Comparison of ENCODE assay signal across 8 cellular contexts in genomic region chr3:174125267-174125844, GRCh38.
DNase-seq lines count a peak whose midpoint lies in the region; ATAC-seq and TF ChIP-seq lines count a peak whose summit lies in the region.

No MANE protein-coding gene starts in this region.

- H3K23ac ChIP-seq in neuronal stem cell (ENCODE audit: low read depth, low read length, poor library complexity): no peak overlapping the region

- H3K4me2 ChIP-seq in neural cell (ENCODE audit: low read length): no peak overlapping the region
- no peak overlapping the region for H3K4me2 ChIP-seq in neuronal stem cell (ENCODE audit: insufficient read depth, low read length, poor library complexity, severe bottlenecking)

- TF ChIP-seq EP300 in neural cell (conservative IDR thresholded peaks at IDR 0.05; ENCODE audit: poor library complexity, severe bottlenecking): no peak

- peaks cover 0 to 6% of the 10 kb centered on the region in 2 donors for H3K4me1 ChIP-seq in neuronal stem cell (ENCODE audit: control insufficient read depth in 2 of 2, insufficient read depth in 1 of 2, low read depth in 1 of 2, low read length in 2 of 2)

- no CpG with 5 or more reads among the region's 2 CpGs for WGBS in neuronal stem cell (ENCODE audit: extremely low coverage in 2 of 2, insufficient read length in 2 of 2, insufficient replicate concordance in 1 of 2), 2 donors

- H3K4me1 Mint-ChIP-seq in T-helper 2 cell treated with Interferon-gamma antibody and Interleukin-4, amounts not matched to agents 5 μg/mL and 100 μg/mL, for 36 hours (ENCODE audit: low read depth): no peaks in the 10 kb centered on the region

- H4K91ac ChIP-seq in neuronal stem cell (ENCODE audit: low read depth, low read length, poor library complexity): no peak overlapping the region

- no peaks in the 10 kb centered on the region for H3K79me1 ChIP-seq in neuronal stem cell (ENCODE audit: low read depth, low read length)

- H3K9me3 Mint-ChIP-seq in T-helper 2 cell treated with Interferon-gamma antibody and Interleukin-4, amounts not matched to agents 5 μg/mL and 100 μg/mL, for 36 hours: no peaks in the 10 kb centered on the region

- H2AFZ ChIP-seq in neural cell (ENCODE audit: low read depth, low read length) (no peak overlapping the region), neuronal stem cell (ENCODE audit: low read length) (no peak overlapping the region)

- no peaks in the 10 kb centered on the region for H3K79me2 ChIP-seq in neural cell (replicated peaks; ENCODE audit: insufficient read depth, low read length)

- no peak overlapping the region for H3K18ac ChIP-seq in neuronal stem cell (ENCODE audit: low read length)

- no peak overlapping the region for H2BK12ac ChIP-seq in neuronal stem cell (ENCODE audit: low read length)

- no peaks in the 10 kb centered on the region for H3K9me2 ChIP-seq in neural cell (ENCODE audit: insufficient read depth, low read length)

- no peak overlapping the region for H2BK5ac ChIP-seq in neuronal stem cell (ENCODE audit: low read length)

- no peak overlapping the region for H2BK120ac ChIP-seq in neuronal stem cell (ENCODE audit: low read depth, low read length)

- no peaks in the 10 kb centered on the region for H4K20me1 ChIP-seq in neural cell (ENCODE audit: insufficient read depth)

- in situ Hi-C loops in brain microvascular endothelial cell (cut with HindIII; ENCODE audit: low pct_ligation_motif_present, low sequenced_read_pairs): no loop called here

- H2AK5ac ChIP-seq in neuronal stem cell (ENCODE audit: low read depth, low read length): no peak overlapping the region

- no peaks in the 10 kb centered on the region for H3K36me3 ChIP-seq in brain microvascular endothelial cell (replicated peaks)
- no peaks in the 10 kb centered on the region for H3K36me3 ChIP-seq in neural cell (ENCODE audit: insufficient read depth, low read length)
- H3K36me3 ChIP-seq in neuronal stem cell (replicated peaks in 1 of 2; ENCODE audit: control insufficient read depth in 2 of 2, insufficient read depth in 2 of 2, low read length in 2 of 2): no peaks in the 10 kb centered on the region

- no peak overlapping the region for H3K14ac ChIP-seq in neuronal stem cell (ENCODE audit: low read length)

- no peak overlapping the region for H3K27ac Mint-ChIP-seq in T-helper 2 cell treated with Interferon-gamma antibody and Interleukin-4, amounts not matched to agents 5 μg/mL and 100 μg/mL, for 36 hours

- no peak overlapping the region for H3K4me3 Mint-ChIP-seq in T-helper 2 cell treated with Interferon-gamma antibody and Interleukin-4, amounts not matched to agents 5 μg/mL and 100 μg/mL, for 36 hours

- DNase-seq in GM20000 (ENCODE audit: low spot score) (peak; percentile 2), NCI-H2107 treated with DMSO at 0.1 percent for 48 hours (lab: John Stamatoyannopoulos, UW; ENCODE audit: unreplicated experiment) (peak; percentile 85), brain microvascular endothelial cell (peak; percentile 43), neuronal stem cell (ENCODE audit: low spot score) (no peak)
- no peak for DNase-seq in effector CD4-positive, alpha-beta T cell
- no peak for DNase-seq in T-helper 2 cell treated with Interferon-gamma antibody and Interleukin-4, amounts not matched to agents 5 μg/mL and 100 μg/mL, for 36 hours (ENCODE audit: low spot score)

- H3K9me3 ChIP-seq in neural cell (ENCODE audit: low read length): no peaks in the 10 kb centered on the region
- H3K9me3 ChIP-seq in neuronal stem cell (replicated peaks in 1 of 2; ENCODE audit: control insufficient read depth in 2 of 2, insufficient read depth in 1 of 2, low read depth in 1 of 2, low read length in 2 of 2): no peaks in the 10 kb centered on the region

- H2BK15ac ChIP-seq in neuronal stem cell (ENCODE audit: low read length): no peak overlapping the region

- H3K27ac ChIP-seq in brain microvascular endothelial cell (no peak overlapping the region), neural cell (ENCODE audit: low read length) (no peak overlapping the region), neuronal stem cell (replicated peaks; ENCODE audit: low read length) (no peak overlapping the region)

- no peaks in the 10 kb centered on the region for H3K36me3 Mint-ChIP-seq in T-helper 2 cell treated with Interferon-gamma antibody and Interleukin-4, amounts not matched to agents 5 μg/mL and 100 μg/mL, for 36 hours (ENCODE audit: low read depth)

- no peaks in the 10 kb centered on the region for H3K27me3 Mint-ChIP-seq in T-helper 2 cell treated with Interferon-gamma antibody and Interleukin-4, amounts not matched to agents 5 μg/mL and 100 μg/mL, for 36 hours (ENCODE audit: low read depth)

- H3K27me3 ChIP-seq in brain microvascular endothelial cell (replicated peaks) (no peaks in the 10 kb centered on the region), neural cell (ENCODE audit: insufficient read depth, low read depth, low read length) (no peaks in the 10 kb centered on the region), neuronal stem cell (ENCODE audit: control insufficient read depth in 3 of 3, insufficient read depth in 3 of 3, low read depth in 1 of 3, low read length in 3 of 3) (peaks cover 0 to 15% (median 0%) of the 10 kb centered on the region in 3 experiments)

- no peak for TF ChIP-seq CTCF in GM20000 (IDR thresholded peaks at IDR 0.05; ENCODE audit: extremely low read depth, missing control alignments)
- TF ChIP-seq CTCF in brain microvascular endothelial cell (IDR thresholded peaks at IDR 0.05; ENCODE audit: low read depth, low read length, missing control alignments): peak; percentile 82
- TF ChIP-seq CTCF in neural cell (IDR thresholded peaks at IDR 0.05; ENCODE audit: poor library complexity, severe bottlenecking): peak; percentile 62

- H3K4me3 ChIP-seq in brain microvascular endothelial cell (ENCODE audit: low read depth, low read length) (no peak overlapping the region), neural cell (ENCODE audit: low read length) (no peak overlapping the region), neuronal stem cell (ENCODE audit: low read length in 2 of 2) (no peak overlapping the region)

- H3K4ac ChIP-seq in neuronal stem cell (ENCODE audit: low read length): no peak overlapping the region

- no peaks in the 10 kb centered on the region for H3F3A ChIP-seq in neural cell (ENCODE audit: insufficient read depth, low read length, poor library complexity, severe bottlenecking)

- TF ChIP-seq RAD21 in neural cell (conservative IDR thresholded peaks at IDR 0.05): peak; percentile 73

- H4K8ac ChIP-seq in neuronal stem cell (ENCODE audit: low read depth, low read length): no peak overlapping the region

- ATAC-seq in HG03196 (IDR thresholded peaks at IDR 0.05; ENCODE audit: unreplicated experiment): no peak

- H3K9ac ChIP-seq in neural cell (ENCODE audit: low read length) (no peak overlapping the region), neuronal stem cell (ENCODE audit: low read depth, low read length, poor library complexity) (no peak overlapping the region)

TF ChIP-seq in neural cell, 6 proteins besides CTCF, POLR2A, EP300 and RAD21:
- TF ChIP-seq SMC3 (conservative IDR thresholded peaks at IDR 0.05; ENCODE audit: poor library complexity) (peak; percentile 67), MXI1 (conservative IDR thresholded peaks at IDR 0.05; ENCODE audit: poor library complexity, severe bottlenecking) (no peak)

Comparison
In these comparisons a context has a peak if more than half of its experiments do, and no peak if none do; other contexts are left out.
1. DNase-seq: peak in GM20000 (single experiment), NCI-H2107 treated with DMSO at 0.1 percent for 48 hours (single experiment) and brain microvascular endothelial cell (single experiment); none in effector CD4-positive, alpha-beta T cell (single experiment), neuronal stem cell (single experiment) and T-helper 2 cell treated with Interferon-gamma antibody and Interleukin-4, amounts not matched to agents 5 μg/mL and 100 μg/mL, for 36 hours (single experiment).